Comparison of ENCODE assay signal across 9 cellular contexts in genomic region chr2:191637182-191638078, GRCh38. TPM values are rescaled to one million over a fixed set of nuclear protein-coding genes. Genes with fewer than 3 reads are reported as not detected.
DNase-seq lines count a peak whose midpoint lies in the region; ATAC-seq lines count a peak whose summit lies in the region.
"Had no signal": no experiment of that assay in that cellular context is flagged by ENCODE, and none has a peak within 500 bp of the region (broad histone marks: within the 10 kb centered on the region; RNA-seq: fewer than 3 reads in every experiment).

No MANE protein-coding gene starts in this region.

- H2BK12ac ChIP-seq in mesenchymal stem cell (ENCODE audit: low read length in 2 of 2), result peak overlapping the region in 1 of 2 experiments; percentile 89

- H3K36me3 ChIP-seq in mesenchymal stem cell (ENCODE audit: control insufficient read depth in 1 of 2, insufficient read depth in 2 of 2, low read depth in 1 of 2, low read length in 2 of 2), result no peaks in the 10 kb centered on the region

- peaks cover 3% of the 10 kb centered on the region for H3K4me1 ChIP-seq in mesenchymal stem cell (ENCODE audit: control insufficient read depth, insufficient read depth, low read depth, low read length)
- H3K4me1 ChIP-seq: psoas muscle had no signal

- peak overlapping the region in 1 of 2 experiments; percentile 92 for H3K4ac ChIP-seq in mesenchymal stem cell (ENCODE audit: low read depth in 1 of 2, low read length in 2 of 2)

- H3K4me2 ChIP-seq in mesenchymal stem cell (ENCODE audit: low read length, poor library complexity, severe bottlenecking), result no peak overlapping the region

- H3K14ac ChIP-seq in mesenchymal stem cell (ENCODE audit: low read length in 2 of 2), result peak overlapping the region in 1 of 2 experiments; percentile 28

- H3K79me1 ChIP-seq in mesenchymal stem cell (replicated peaks; ENCODE audit: low read length, poor library complexity, severe bottlenecking), result no peaks in the 10 kb centered on the region

- peak overlapping the region; percentile 90 for H4K91ac ChIP-seq in mesenchymal stem cell (ENCODE audit: low read length)

- peaks cover 54% of the 10 kb centered on the region for H3K4me1 Mint-ChIP-seq in activated T-cell treated with anti-CD3 and anti-CD28 coated beads, Interleukin-2, amount 50 U/mL, for 4 hours (ENCODE audit: low read depth)

- peak overlapping the region; percentile 99 for H3K27ac ChIP-seq in mesenchymal stem cell (ENCODE audit: low read length, poor library complexity, severe bottlenecking)
- H3K27ac ChIP-seq: psoas muscle had no signal

- H3K27me3 ChIP-seq in mesenchymal stem cell (ENCODE audit: control insufficient read depth in 1 of 2, insufficient read depth in 1 of 2, low read length in 2 of 2), result no peaks in the 10 kb centered on the region

- H3K4me3 Mint-ChIP-seq in activated T-cell treated with anti-CD3 and anti-CD28 coated beads, Interleukin-2, amount 50 U/mL, for 4 hours, result peak overlapping the region; percentile 59

- H2BK5ac ChIP-seq in mesenchymal stem cell (ENCODE audit: low read depth, low read length, poor library complexity, severe bottlenecking), result peak overlapping the region; percentile 84

- no peaks in the 10 kb centered on the region for H3K9me3 ChIP-seq in mesenchymal stem cell (ENCODE audit: control insufficient read depth, low read length)
- H3K9me3 ChIP-seq: psoas muscle had no signal

- WGBS in mesenchymal stem cell, result 62% methylated on average over 4 of the region's 6 CpGs

- H4K8ac ChIP-seq in mesenchymal stem cell (ENCODE audit: low read length), result peak overlapping the region; percentile 78

- ATAC-seq in GM19468 (IDR thresholded peaks at IDR 0.05; ENCODE audit: extremely low read depth, unreplicated experiment) (peak; percentile 61), HG03469 (IDR thresholded peaks at IDR 0.05; ENCODE audit: unreplicated experiment) (peak; percentile 67)
- peak; percentile 91 to 95 for ATAC-seq in activated T-cell treated with anti-CD3 and anti-CD28 coated beads, Interleukin-2, amount 50 U/mL, for 4 hours

- H2AK5ac ChIP-seq in mesenchymal stem cell (ENCODE audit: low read length, severe bottlenecking), result peak overlapping the region; percentile 91

- H3K4me3 ChIP-seq in mesenchymal stem cell (ENCODE audit: insufficient read depth in 1 of 2, low read depth in 1 of 2, low read length in 2 of 2), result peak overlapping the region in 1 of 2 experiments; percentile 7
- H3K4me3 ChIP-seq: psoas muscle had no signal

- DNase-seq in EL (peak; percentile 61), mesenchymal stem cell (peak; percentile 82), NCI-H2196 treated with DMSO at 0.1 percent for 48 hours (lab: John Stamatoyannopoulos, UW; ENCODE audit: unreplicated experiment) (no peak), COR-L47 (lab: John Stamatoyannopoulos, UW) (no peak), NCI-H1092 treated with DMSO at 0.1 percent for 48 hours (lab: John Stamatoyannopoulos, UW) (no peak)
- no peak for DNase-seq in activated T-cell treated with anti-CD3 and anti-CD28 coated beads, Interleukin-2, amount 50 U/mL, for 4 hours
- DNase-seq: psoas muscle had no signal

- no peak overlapping the region for H2AFZ ChIP-seq in mesenchymal stem cell (ENCODE audit: low read depth, low read length)

- no peak overlapping the region for H3K23ac ChIP-seq in mesenchymal stem cell (ENCODE audit: low read length in 2 of 2)

- H2BK120ac ChIP-seq in mesenchymal stem cell (ENCODE audit: low read depth, low read length), result no peak overlapping the region

- H3K18ac ChIP-seq in mesenchymal stem cell (ENCODE audit: low read depth in 1 of 2, low read length in 2 of 2), result peak overlapping the region; percentile 55 to 85

- H2BK15ac ChIP-seq in mesenchymal stem cell (ENCODE audit: low read depth, poor library complexity, severe bottlenecking), result peak overlapping the region; percentile 80

- peak overlapping the region; percentile 62 for H3K9ac ChIP-seq in mesenchymal stem cell (ENCODE audit: low read length)

- H3K9me3 Mint-ChIP-seq in activated T-cell treated with anti-CD3 and anti-CD28 coated beads, Interleukin-2, amount 50 U/mL, for 4 hours, result no peaks in the 10 kb centered on the region

- peaks cover 2% of the 10 kb centered on the region for H3K27me3 Mint-ChIP-seq in activated T-cell treated with anti-CD3 and anti-CD28 coated beads, Interleukin-2, amount 50 U/mL, for 4 hours (ENCODE audit: low read depth)

- H3K36me3 Mint-ChIP-seq in activated T-cell treated with anti-CD3 and anti-CD28 coated beads, Interleukin-2, amount 50 U/mL, for 4 hours (ENCODE audit: insufficient read depth), result no peaks in the 10 kb centered on the region

RNA-seq across cellular contexts. Expression of gene NABP1, which starts 40.5 kb away (rescaled TPM):
- total RNA-seq in activated T-cell treated with anti-CD3 and anti-CD28 coated beads, Interleukin-2, amount 50 U/mL, for 4 hours, result 10 to 100 TPM; 47.8 to 55.3 (median 52.2) TPM
- 21.4 TPM for polyA plus RNA-seq in mesenchymal stem cell (2013, experiment 1 of 2)
- polyA plus RNA-seq in mesenchymal stem cell (2013, experiment 2 of 2), result 22.3 TPM

Comparison
In these comparisons a context has a peak if more than half of its experiments do, and no peak if none do; other contexts are left out.
1. DNase-seq: peak in EL (single experiment) and mesenchymal stem cell (single experiment); none in activated T-cell treated with anti-CD3 and anti-CD28 coated beads, Interleukin-2, amount 50 U/mL, for 4 hours (single experiment), NCI-H2196 treated with DMSO at 0.1 percent for 48 hours (single experiment), COR-L47 (single experiment) and NCI-H1092 treated with DMSO at 0.1 percent for 48 hours (single experiment).
2. Peak in every context shown above with its lines, with median percentiles within 50 percentile points of each other: ATAC-seq.